ENCODE assay signal across 17 cellular contexts in the genomic region with DNA sequence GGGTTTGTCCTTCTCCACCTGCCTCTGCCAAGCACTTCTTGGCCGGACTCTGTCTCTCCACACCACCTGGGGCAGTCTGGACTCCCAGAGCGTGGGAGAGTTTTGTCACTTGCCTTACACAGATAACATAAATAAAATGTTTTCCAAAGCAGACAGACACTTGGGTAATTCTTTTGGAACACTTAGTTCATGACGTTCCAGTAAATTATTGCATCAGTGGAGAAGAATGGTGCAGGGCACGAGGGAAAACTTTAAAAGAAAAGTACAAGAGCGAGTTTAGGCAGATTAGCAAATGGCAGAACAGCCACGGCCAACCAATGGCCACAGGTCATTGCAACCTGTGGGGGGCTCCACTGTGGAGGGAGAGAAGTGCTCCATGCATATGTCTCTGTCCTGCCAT.
DNase-seq lines count a peak whose midpoint lies in the region; ATAC-seq and TF ChIP-seq lines count a peak whose summit lies in the region.
"Had no signal": no experiment of that assay in that cellular context is flagged by ENCODE, and none has a peak within 500 bp of the region (broad histone marks: within the 10 kb centered on the region; RNA-seq: fewer than 3 reads in every experiment).

No MANE protein-coding gene starts in this region.

- peaks cover 5% of the 10 kb centered on the region for H3K9me3 Mint-ChIP-seq in glutamatergic neuron (ENCODE audit: unreplicated experiment)

- TF ChIP-seq CTCF in cardiac fibroblast (IDR thresholded peaks at IDR 0.05; ENCODE audit: low read depth, low read length) (no peak), glutamatergic neuron (IDR thresholded peaks at IDR 0.05; ENCODE audit: partially characterized antibody, unreplicated experiment) (no peak)

- H3K4me3 Mint-ChIP-seq in glutamatergic neuron (ENCODE audit: unreplicated experiment), result no peak overlapping the region
- H3K4me3 Mint-ChIP-seq: endodermal cell; natural killer cell treated with Interleukin-12 subunit alpha and Interleukin-12 subunit beta and Interleukin-15 and Interleukin-18, amount 100 ng/mL, for 72 hours had no signal

- DNase-seq in M059J (ENCODE audit: low read depth), result peak; percentile 38
- DNase-seq in cardiac fibroblast (ENCODE audit: low read depth in 2 of 2), result peak; percentile 60 to 86
- DNase-seq in left ventricle myocardium superior, result peak; percentile 43
- DNase-seq in skeletal muscle cell (ENCODE audit: low read depth), result peak; percentile 21
- DNase-seq in glutamatergic neuron, result no peak
- no peak for DNase-seq in NCI-H187 treated with DMSO at 0.1 percent for 48 hours (lab: John Stamatoyannopoulos, UW)
- DNase-seq in mesenteric fat pad (ENCODE audit: low spot score), result no peak
- DNase-seq: activated naive CD4-positive, alpha-beta T cell treated with anti-CD3 and anti-CD28 coated beads, Interleukin-2, amount 50 U/mL, for 16 hours; activated T-cell treated with anti-CD3 and anti-CD28 coated beads, Interleukin-2, amount 50 U/mL, for 48 hours; endodermal cell; NCI-H1417; NCI-H526; upper lobe of right lung had no signal

- no peak overlapping the region for H3K4me3 ChIP-seq in cardiac fibroblast (replicated peaks in 1 of 2; ENCODE audit: low read depth in 2 of 2, low read length in 2 of 2)
- H3K4me3 ChIP-seq in skeletal muscle cell (ENCODE audit: low read depth, low read length), result no peak overlapping the region
- H3K4me3 ChIP-seq: GM12878, upper lobe of right lung had no signal

- ATAC-seq in left ventricle myocardium superior, result peak; percentile 85
- ATAC-seq: activated CD4-positive, CD25-positive, alpha-beta regulatory T cell treated with anti-CD3 and anti-CD28 coated beads, Interleukin-2, amount 50 U/mL, for 24 hours; GM12878; upper lobe of right lung had no signal

- intact Hi-C loops in left ventricle myocardium superior (cut with micrococcal nuclease), result no loop called here

- H3K4me1 Mint-ChIP-seq in glutamatergic neuron (ENCODE audit: low read depth, unreplicated experiment), result no peaks in the 10 kb centered on the region

- H3K27ac Mint-ChIP-seq in glutamatergic neuron (ENCODE audit: unreplicated experiment), result no peak overlapping the region
- H3K27ac Mint-ChIP-seq: endodermal cell; natural killer cell treated with Interleukin-12 subunit alpha and Interleukin-12 subunit beta and Interleukin-15 and Interleukin-18, amount 100 ng/mL, for 72 hours; progenitor cell of endocrine pancreas had no signal

- H3K27me3 Mint-ChIP-seq in glutamatergic neuron (ENCODE audit: unreplicated experiment), result no peaks in the 10 kb centered on the region
- H3K27me3 Mint-ChIP-seq: progenitor cell of endocrine pancreas had no signal

- H3K36me3 Mint-ChIP-seq in glutamatergic neuron (ENCODE audit: unreplicated experiment), result peaks cover 4% of the 10 kb centered on the region
- H3K36me3 Mint-ChIP-seq: natural killer cell treated with Interleukin-12 subunit alpha and Interleukin-12 subunit beta and Interleukin-15 and Interleukin-18, amount 100 ng/mL, for 72 hours had no signal

Comparison
In these comparisons a context has a peak if more than half of its experiments do, and no peak if none do; other contexts are left out.
1. DNase-seq: peak in M059J (single experiment), cardiac fibroblast (2 of 2), left ventricle myocardium superior (single experiment) and skeletal muscle cell (single experiment); none in glutamatergic neuron (single experiment), NCI-H187 treated with DMSO at 0.1 percent for 48 hours (single experiment) and mesenteric fat pad (single experiment).